ENCODE assay signal across 10 cellular contexts in the genomic region with DNA sequence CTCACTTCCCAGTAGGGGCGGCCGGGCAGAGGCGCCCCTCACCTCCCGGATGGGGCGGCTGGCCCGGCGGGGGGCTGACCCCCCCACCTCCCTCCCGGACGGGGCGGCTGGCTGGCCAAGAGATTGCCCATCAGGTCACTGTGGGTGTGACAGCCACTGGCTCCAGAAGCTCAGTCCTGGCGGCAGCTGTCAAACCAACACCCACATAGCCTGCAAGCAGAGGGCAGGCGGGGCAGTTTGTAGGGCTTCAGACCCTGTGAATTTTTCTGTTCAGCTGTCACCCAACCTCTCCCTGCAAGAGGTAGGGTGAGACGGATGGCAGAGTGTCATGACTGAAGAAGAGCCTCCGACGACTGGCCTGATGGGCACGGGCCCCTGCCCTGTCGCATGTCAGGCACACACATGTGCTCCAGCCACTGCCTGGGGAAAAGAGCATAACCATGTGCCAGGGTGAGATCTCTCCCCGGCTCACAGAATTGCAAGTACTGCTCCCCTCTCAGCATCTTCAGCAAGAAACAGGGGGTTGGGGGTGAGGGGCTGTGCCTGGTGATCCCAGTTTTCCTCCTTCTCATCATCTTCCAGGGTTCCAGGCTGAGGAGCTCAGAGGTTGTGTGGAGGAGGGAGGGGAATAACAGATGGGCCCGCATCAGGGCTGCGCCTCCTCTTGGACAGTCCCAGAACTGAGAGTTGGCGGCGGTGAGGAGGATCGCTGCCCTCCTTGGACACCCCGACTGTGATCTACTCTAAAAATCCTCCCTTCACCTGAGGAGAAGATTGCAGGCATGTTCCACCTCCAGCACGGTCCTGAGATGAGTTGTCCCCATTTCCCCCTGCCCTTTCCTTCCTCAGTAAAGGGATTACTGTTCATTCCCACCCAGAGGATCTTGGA. TPM values are rescaled to one million over a fixed set of nuclear protein-coding genes. Genes with fewer than 3 reads are reported as not detected.
DNase-seq lines count a peak whose midpoint lies in the region; ATAC-seq and TF ChIP-seq lines count a peak whose summit lies in the region.
"Had no signal": no experiment of that assay in that cellular context is flagged by ENCODE, and none has a peak within 500 bp of the region (broad histone marks: within the 10 kb centered on the region; RNA-seq: fewer than 3 reads in every experiment).

No MANE protein-coding gene starts in this region.

- no peak overlapping the region for H3K27ac ChIP-seq in OCI-LY1 (ENCODE audit: low read depth, low read length, poor library complexity, severe bottlenecking)
- no peak overlapping the region for H3K27ac ChIP-seq in stomach
- H3K27ac ChIP-seq: BLaER1, SJSA1 had no signal

- no peak overlapping the region for H3K4me3 ChIP-seq in OCI-LY1 (ENCODE audit: low read depth, low read length, poor library complexity, severe bottlenecking)
- H3K4me3 ChIP-seq in stomach: no peak overlapping the region
- H3K4me3 ChIP-seq: BLaER1, SJSA1 had no signal

- TF ChIP-seq POLR2A in stomach (IDR thresholded peaks at IDR 0.05): no peak

- peak; percentile 45 for DNase-seq in D341Med (ENCODE audit: low spot score)
- peak; percentile 29 for DNase-seq in iPS-NIHi7 (ENCODE audit: extremely low spot score)
- no peak for DNase-seq in NCI-H1930 (lab: John Stamatoyannopoulos, UW)
- no peak for DNase-seq in stomach
- DNase-seq: EL, NCI-H2081 had no signal

- H3K4me2 ChIP-seq in OCI-LY1 (ENCODE audit: low read length): no peak overlapping the region
- H3K4me2 ChIP-seq: BLaER1 had no signal

- 81 to 89% (median 87%) methylated on average over 12 to 25 of the region's 25 CpGs for WGBS in stomach, 5 donors

- H3K36me3 ChIP-seq in OCI-LY1 (ENCODE audit: insufficient read depth, low read length) (no peaks in the 10 kb centered on the region), stomach (no peaks in the 10 kb centered on the region)
- H3K36me3 ChIP-seq: BLaER1, SJSA1 had no signal

- H3K27me3 ChIP-seq in OCI-LY1 (ENCODE audit: insufficient read depth, low read length): no peaks in the 10 kb centered on the region
- H3K27me3 ChIP-seq in stomach: peaks cover 0 to 36% (median 3%) of the 10 kb centered on the region in 3 donors
- H3K27me3 ChIP-seq: BLaER1, SJSA1 had no signal

- H3K9ac ChIP-seq in OCI-LY1 (ENCODE audit: low read length): no peak overlapping the region
- H3K9ac ChIP-seq: BLaER1 had no signal

- H3F3A ChIP-seq in OCI-LY1 (ENCODE audit: insufficient read depth, low read length): no peaks in the 10 kb centered on the region

- no peaks in the 10 kb centered on the region for H3K9me3 ChIP-seq in OCI-LY1 (ENCODE audit: low read length)
- no peaks in the 10 kb centered on the region for H3K9me3 ChIP-seq in stomach
- H3K9me3 ChIP-seq: BLaER1, SJSA1 had no signal

- intact Hi-C loops in stomach (cut with DNase I; ENCODE audit: low total_unique reads): no loop called here

- no peaks in the 10 kb centered on the region for H4K20me1 ChIP-seq in OCI-LY1 (ENCODE audit: insufficient read depth, low read length)
- H4K20me1 ChIP-seq: BLaER1 had no signal

- no peak for TF ChIP-seq EP300 in stomach (IDR thresholded peaks at IDR 0.05)

- no peaks in the 10 kb centered on the region for H3K9me2 ChIP-seq in OCI-LY1 (ENCODE audit: low read depth, low read length)

- H2AFZ ChIP-seq in OCI-LY1 (ENCODE audit: low read length): no peak overlapping the region

- ATAC-seq in HG02678 (IDR thresholded peaks at IDR 0.05; ENCODE audit: unreplicated experiment): no peak

- H3K4me1 ChIP-seq in OCI-LY1 (ENCODE audit: insufficient read depth, low read length, severe bottlenecking): no peaks in the 10 kb centered on the region
- H3K4me1 ChIP-seq in stomach: peaks cover 0 to 4% (median 0%) of the 10 kb centered on the region in 4 donors
- H3K4me1 ChIP-seq: SJSA1 had no signal

- TF ChIP-seq CTCF in OCI-LY1 (IDR thresholded peaks at IDR 0.05; ENCODE audit: low read length): peak; percentile 50; the same call in 1 of the 2 replicates
- no peak for TF ChIP-seq CTCF in stomach (IDR thresholded peaks at IDR 0.05)

- H3K79me2 ChIP-seq in OCI-LY1 (ENCODE audit: insufficient read depth, low read length): no peaks in the 10 kb centered on the region

RNA-seq across cellular contexts. Expression of a gene that starts 11.2 kb away (rescaled TPM):
- 10 to 100 TPM in 2 of 5 donors, under 1 TPM in 1, not detected in 2; 0.45 to 14.5 (median 11.9) TPM for total RNA-seq in stomach
- polyA plus RNA-seq in stomach: 1 to 10 TPM in 1 of 3 donors, under 1 TPM in 1, not detected in 1; 0.50 to 9.0 TPM
- total RNA-seq: SJSA1 had no signal

RNA-seq across cellular contexts. Expression of a gene that starts 18.9 kb away (rescaled TPM):
- 100 to 1,000 TPM in 3 of 5 donors, 10 to 100 TPM in 2; 63.7 to 193 (median 107) TPM for total RNA-seq in stomach
- 100 to 1,000 TPM; 215 to 403 (median 328) TPM for polyA plus RNA-seq in stomach

RNA-seq across cellular contexts. Expression of a gene that starts 39.3 kb away (rescaled TPM):
- total RNA-seq in stomach: 10 to 100 TPM in 2 of 5 donors, 1 to 10 TPM in 3; 1.4 to 54.2 (median 8.5) TPM
- polyA plus RNA-seq in stomach: 10 to 100 TPM in 1 of 3 donors, 1 to 10 TPM in 2; 3.2 to 15.7 (median 8.9) TPM

RNA-seq across cellular contexts. Expression of a gene that starts 53.2 kb away (rescaled TPM):
- total RNA-seq in stomach: not detected
- not detected for polyA plus RNA-seq in stomach

Comparison
In these comparisons a context has a peak if more than half of its experiments do, and no peak if none do; other contexts are left out.
1. DNase-seq: peak in D341Med (single experiment) and iPS-NIHi7 (single experiment); none in NCI-H1930 (0 of 2) and stomach (single experiment).